8 cellular contexts compared by ENCODE assay signal in genomic region chr2:167294031-167294774, GRCh38. TPM values are rescaled to one million over a fixed set of nuclear protein-coding genes. Genes with fewer than 3 reads are reported as not detected.
A peak's percentile ranks its signal among the peaks of the same experiment; 100 is the strongest.
DNase-seq lines count a peak whose midpoint lies in the region; ATAC-seq and TF ChIP-seq lines count a peak whose summit lies in the region.

No MANE protein-coding gene starts in this region.

- H3K9ac ChIP-seq in colonic mucosa (ENCODE audit: low read depth in 2 of 2, low read length in 2 of 2) = peak overlapping the region in 1 of 2 donors; percentile 13

- H3K4me1 ChIP-seq in colonic mucosa = no peaks in the 10 kb centered on the region
- H3K4me1 ChIP-seq in left lung = peaks cover 11 to 19% of the 10 kb centered on the region in 2 donors
- H3K4me1 ChIP-seq in thoracic aorta (ENCODE audit: control insufficient read depth in 1 of 2, low read depth in 2 of 2) = peaks cover 3 to 19% of the 10 kb centered on the region in 2 donors

- ATAC-seq in left lung = no peak
- no peak for ATAC-seq in thoracic aorta (ENCODE audit: insufficient number of reproducible peaks, low FRiP score, low read depth)
- no peak for ATAC-seq in GM21390 (IDR thresholded peaks at IDR 0.05; ENCODE audit: unreplicated experiment)
- ATAC-seq in HG03520 (IDR thresholded peaks at IDR 0.05; ENCODE audit: unreplicated experiment) = no peak
- no peak for ATAC-seq in GM19324 (IDR thresholded peaks at IDR 0.05; ENCODE audit: low FRiP score, unreplicated experiment)

- H3K36me3 ChIP-seq in colonic mucosa (no peaks in the 10 kb centered on the region), left lung (no peaks in the 10 kb centered on the region), thoracic aorta (no peaks in the 10 kb centered on the region)

- DNase-seq in ELR (ENCODE audit: low read depth) = peak; percentile 37
- peak; percentile 72 for DNase-seq in NCI-H2227 treated with DMSO at 0.1 percent for 48 hours (lab: John Stamatoyannopoulos, UW)
- DNase-seq in colonic mucosa = peak; percentile 54
- DNase-seq in left lung = peak in 1 of 2 donors; percentile 72
- DNase-seq in thoracic aorta (ENCODE audit: low spot score) = no peak

- H3K9me3 ChIP-seq in colonic mucosa (no peaks in the 10 kb centered on the region), left lung (no peaks in the 10 kb centered on the region), thoracic aorta (no peaks in the 10 kb centered on the region)

- intact Hi-C loops in colonic mucosa (cut with DNase I) = no loop called here
- intact Hi-C loops in left lung (cut with DNase I) = no loop called here

- H3K27ac ChIP-seq in colonic mucosa (no peak overlapping the region), left lung (no peak overlapping the region), thoracic aorta (no peak overlapping the region)

- H3K27me3 ChIP-seq in colonic mucosa (peaks cover 5% of the 10 kb centered on the region), left lung (peaks cover 39 to 94% of the 10 kb centered on the region in 2 donors), thoracic aorta (replicated peaks; ENCODE audit: insufficient read depth) (no peaks in the 10 kb centered on the region)

- TF ChIP-seq CTCF in colonic mucosa (IDR thresholded peaks at IDR 0.05) = no peak
- no peak for TF ChIP-seq CTCF in left lung (IDR thresholded peaks at IDR 0.05)
- no peak for TF ChIP-seq CTCF in thoracic aorta (IDR thresholded peaks at IDR 0.05)

- H3K4me3 ChIP-seq in colonic mucosa (peak overlapping the region; percentile 78), left lung (peak overlapping the region; percentile 2 to 54), thoracic aorta (peak overlapping the region; percentile 79)

RNA-seq across cellular contexts. Expression of gene B3GALT1, which starts 1.4 kb away (rescaled TPM):
- total RNA-seq in colonic mucosa (10 to 100 TPM; 10.5 to 19.2 TPM), left lung (under 1 TPM; 0.17 to 0.26 TPM), thoracic aorta (under 1 TPM; 0.14 to 0.28 TPM)

Comparison
In these comparisons a context has a peak if more than half of its experiments do, and no peak if none do; other contexts are left out.
1. H3K4me3 ChIP-seq: peak in every context shown above with its lines; median percentile 79 in thoracic aorta; 78 in colonic mucosa; 28 in left lung.
2. RNA of gene B3GALT1, which starts 1.4 kb away (total RNA-seq): 10.5 to 19.2 TPM in colonic mucosa; 0.14 to 0.28 TPM in thoracic aorta and 0.17 to 0.26 TPM in left lung; every median in the first group is over 4 times any median in the second.